Comparison of ENCODE assay signal across 16 cellular contexts in genomic region chr2:226902041-226902972, GRCh38.
A peak's percentile ranks its signal among the peaks of the same experiment; 100 is the strongest.
DNase-seq lines count a peak whose midpoint lies in the region; ATAC-seq, FAIRE-seq and TF ChIP-seq lines count a peak whose summit lies in the region.
"Had no signal": no experiment of that assay in that cellular context is flagged by ENCODE, and none has a peak within 500 bp of the region (broad histone marks: within the 10 kb centered on the region; RNA-seq: fewer than 3 reads in every experiment).

No MANE protein-coding gene starts in this region.

- ATAC-seq in RWPE2 (ENCODE audit: low read depth) (no peak), GM18505 (IDR thresholded peaks at IDR 0.05; ENCODE audit: unreplicated experiment) (no peak)
- ATAC-seq: left lung had no signal

- peak overlapping the region; percentile 61 for H3K4me2 ChIP-seq in osteoblast (ENCODE audit: insufficient read depth, low read length)

- H3K9me3 ChIP-seq in RWPE2 (ENCODE audit: severe bottlenecking) = no peaks in the 10 kb centered on the region
- H3K9me3 ChIP-seq in osteoblast (ENCODE audit: low read depth, low read length) = no peaks in the 10 kb centered on the region
- H3K9me3 ChIP-seq: left lung, tibial artery had no signal

- TF ChIP-seq POLR2A in GM18505 (IDR thresholded peaks at IDR 0.05; ENCODE audit: borderline replicate concordance, extremely low read depth, insufficient read depth, insufficient read length) = no peak

- peaks cover 3% of the 10 kb centered on the region for H3K36me3 Mint-ChIP-seq in chondrocyte (ENCODE audit: low read depth)

- no peak overlapping the region for H2AFZ ChIP-seq in osteoblast (ENCODE audit: low read length)

- no peak for TF ChIP-seq CTCF in RWPE2 (IDR thresholded peaks at IDR 0.05; ENCODE audit: poor library complexity, severe bottlenecking)
- TF ChIP-seq CTCF in chondrocyte (IDR thresholded peaks at IDR 0.05) = no peak
- TF ChIP-seq CTCF in osteoblast (IDR thresholded peaks at IDR 0.05; ENCODE audit: extremely low read depth, low read depth, low read length) = no peak

- H3K36me3 ChIP-seq in RWPE2 (ENCODE audit: low read depth) = no peaks in the 10 kb centered on the region; the same call in 1 of the 2 replicates
- no peaks in the 10 kb centered on the region for H3K36me3 ChIP-seq in osteoblast (ENCODE audit: insufficient read depth, low read length)
- H3K36me3 ChIP-seq: left lung had no signal

- H3K27me3 Mint-ChIP-seq in chondrocyte (ENCODE audit: low read depth) = no peaks in the 10 kb centered on the region

- DNase-seq in GM18507 (ENCODE audit: extremely low spot score, insufficient read length, low read depth) = no peak
- DNase-seq in RWPE2 (ENCODE audit: low spot score) = no peak
- DNase-seq in chondrocyte (ENCODE audit: low spot score) = no peak
- peak; percentile 2 for DNase-seq in osteoblast (ENCODE audit: insufficient read length, low spot score, missing footprints)
- DNase-seq in hippocampal formation (lab: John Stamatoyannopoulos, UW) = no peak
- DNase-seq in retina = no peak
- DNase-seq in SHP77 (lab: John Stamatoyannopoulos, UW) = no peak
- DNase-seq: C1 segment of cervical spinal cord, DMS153, left lung, NCI-H2029 treated with DMSO at 0.1 percent for 48 hours, NCI-H524, tibial artery had no signal

- H3K27ac ChIP-seq in RWPE2 (ENCODE audit: poor library complexity, severe bottlenecking) (peak overlapping the region; percentile 64), osteoblast (ENCODE audit: low read depth, low read length) (peak overlapping the region; percentile 77)
- H3K27ac ChIP-seq: left lung, tibial artery had no signal

- peak overlapping the region; percentile 24 for H3K27ac Mint-ChIP-seq in chondrocyte (ENCODE audit: unreplicated experiment)
- H3K27ac Mint-ChIP-seq: nephron had no signal

- no peak overlapping the region for H3K4me3 Mint-ChIP-seq in chondrocyte (ENCODE audit: unreplicated experiment)
- H3K4me3 Mint-ChIP-seq: nephron had no signal

- H4K20me1 ChIP-seq in osteoblast (ENCODE audit: insufficient read depth, low read length) = no peaks in the 10 kb centered on the region

- H3K27me3 ChIP-seq in RWPE2 (ENCODE audit: insufficient read depth, poor library complexity, severe bottlenecking) (no peaks in the 10 kb centered on the region), osteoblast (ENCODE audit: insufficient read depth, low read length) (no peaks in the 10 kb centered on the region)
- H3K27me3 ChIP-seq: left lung, tibial artery had no signal

- H3K9me3 Mint-ChIP-seq in chondrocyte (ENCODE audit: low read depth) = no peaks in the 10 kb centered on the region
- H3K9me3 Mint-ChIP-seq: nephron had no signal

- H3K4me3 ChIP-seq in RWPE2 (ENCODE audit: severe bottlenecking) (no peak overlapping the region), osteoblast (ENCODE audit: insufficient read depth, low read length) (no peak overlapping the region)
- H3K4me3 ChIP-seq: left lung, tibial artery had no signal

- no peaks in the 10 kb centered on the region for H3K79me2 ChIP-seq in osteoblast (ENCODE audit: insufficient read depth, low read length)

- peak; percentile 42 for FAIRE-seq in GM18507 (lab: Jason Lieb, UNC)
- FAIRE-seq: bronchial epithelial cell had no signal

- peaks cover 18% of the 10 kb centered on the region for H3K4me1 ChIP-seq in RWPE2 (ENCODE audit: insufficient read depth, poor library complexity, severe bottlenecking)
- H3K4me1 ChIP-seq in osteoblast (ENCODE audit: insufficient read depth, low read length) = peaks cover 21% of the 10 kb centered on the region
- H3K4me1 ChIP-seq: left lung, tibial artery had no signal

- peaks cover 44% of the 10 kb centered on the region for H3K4me1 Mint-ChIP-seq in chondrocyte (ENCODE audit: low read depth)
- H3K4me1 Mint-ChIP-seq: nephron had no signal
